ENCODE assay signal across 8 cellular contexts in the genomic region with DNA sequence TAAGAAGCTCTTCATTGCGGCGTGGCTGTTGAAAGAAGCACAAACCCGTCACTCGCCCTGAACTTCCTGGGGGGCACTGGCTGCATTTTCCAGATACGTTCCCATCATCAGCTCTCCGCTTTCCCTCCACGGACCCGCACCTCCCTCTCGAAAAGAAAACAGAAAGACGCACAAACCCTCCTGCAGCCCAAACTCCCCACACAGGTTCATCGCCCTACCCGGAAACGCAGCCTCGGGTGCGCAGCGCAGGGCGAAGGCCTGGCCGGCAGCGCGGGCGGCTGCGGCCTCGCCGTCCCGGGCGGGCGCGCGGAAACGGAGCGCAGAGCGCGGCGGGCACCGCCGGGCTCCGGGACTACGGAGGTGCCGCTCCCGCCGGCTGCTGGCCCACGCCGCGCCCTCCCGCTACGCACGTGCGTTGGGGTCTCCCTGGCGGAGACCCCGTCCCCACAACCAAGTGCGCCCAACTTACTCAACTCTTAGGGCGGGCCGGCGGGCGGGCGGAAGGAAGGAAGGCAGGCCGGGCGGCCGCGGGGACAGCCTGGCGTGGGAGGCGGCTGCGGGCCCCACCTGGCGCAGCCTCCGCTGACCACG. TPM values are rescaled to one million over a fixed set of nuclear protein-coding genes. Genes with fewer than 3 reads are reported as not detected.
DNase-seq lines count a peak whose midpoint lies in the region; ATAC-seq and TF ChIP-seq lines count a peak whose summit lies in the region.

No MANE protein-coding gene starts in this region.

- no peak for TF ChIP-seq CTCF in epithelial cell of esophagus (IDR thresholded peaks at IDR 0.05; ENCODE audit: insufficient read depth, low read depth, low read length, missing control alignments)
- TF ChIP-seq CTCF in testis (IDR thresholded peaks at IDR 0.05): no peak

- 0% methylated on average over 11 to 44 of the region's 66 CpGs for WGBS in testis, 2 donors

- peak; percentile 16 for TF ChIP-seq POLR2A in GM10847 (IDR thresholded peaks at IDR 0.05; ENCODE audit: extremely low read depth, insufficient read length)
- no peak for TF ChIP-seq POLR2A in testis (IDR thresholded peaks at IDR 0.05)

- intact Hi-C loops in testis (cut with DNase I; ENCODE audit: low total_unique reads): no loop called here

- H3K4me1 ChIP-seq in muscle layer of colon (ENCODE audit: insufficient read depth, low read length) (peaks cover 5% of the 10 kb centered on the region), testis (peaks cover 7% of the 10 kb centered on the region)

- no peaks in the 10 kb centered on the region for H3K36me3 ChIP-seq in muscle layer of colon (ENCODE audit: insufficient read depth, low read length)
- H3K36me3 ChIP-seq in testis (ENCODE audit: low read depth, missing control alignments): no peaks in the 10 kb centered on the region

- peak; percentile 39 for ATAC-seq in GM21737 (IDR thresholded peaks at IDR 0.05; ENCODE audit: unreplicated experiment)

- H3K9ac ChIP-seq in muscle layer of colon (ENCODE audit: low read length): peak overlapping the region; percentile 11

- DNase-seq in Kasumi-1 (lab: John Stamatoyannopoulos, UW) (peak; percentile 32 to 45), epithelial cell of esophagus (ENCODE audit: low read depth) (peak; percentile 47), testis (peak; percentile 32), DMS114 treated with DMSO at 0.1 percent for 48 hours (lab: John Stamatoyannopoulos, UW; ENCODE audit: unreplicated experiment) (no peak)
- DNase-seq in activated CD8-positive, alpha-beta memory T cell treated with anti-CD3 and anti-CD28 coated beads for 48 hours (ENCODE audit: low read depth in 2 of 3, low spot score in 2 of 3): peak; percentile 14 to 32 (median 31)

- H3K27me3 ChIP-seq in muscle layer of colon (ENCODE audit: control insufficient read depth in 1 of 2, insufficient read depth in 2 of 2, low read length in 2 of 2): no peaks in the 10 kb centered on the region
- no peaks in the 10 kb centered on the region for H3K27me3 ChIP-seq in testis

- no peaks in the 10 kb centered on the region for H3K9me3 ChIP-seq in muscle layer of colon (ENCODE audit: low read length)
- no peaks in the 10 kb centered on the region for H3K9me3 ChIP-seq in testis

- peak overlapping the region; percentile 91 for H3K27ac ChIP-seq in muscle layer of colon (ENCODE audit: low read depth, low read length)
- H3K27ac ChIP-seq in testis: peak overlapping the region; percentile 85 to 93

- peak overlapping the region; percentile 76 for H3K4me3 ChIP-seq in epithelial cell of esophagus (ENCODE audit: low read length)
- H3K4me3 ChIP-seq in muscle layer of colon (ENCODE audit: low read depth in 1 of 2, low read length in 2 of 2): peak overlapping the region; percentile 82 to 83
- peak overlapping the region; percentile 93 to 99 for H3K4me3 ChIP-seq in testis

RNA-seq across cellular contexts. Expression of gene ZNF800, which starts 0.8 kb away (rescaled TPM):
- 10 to 100 TPM; 40.7 to 44.3 TPM for total RNA-seq in testis
- 31.5 TPM for polyA plus RNA-seq in testis (ENCODE audit: insufficient read depth, low read depth, low replicate concordance)
